In the genomic region with DNA sequence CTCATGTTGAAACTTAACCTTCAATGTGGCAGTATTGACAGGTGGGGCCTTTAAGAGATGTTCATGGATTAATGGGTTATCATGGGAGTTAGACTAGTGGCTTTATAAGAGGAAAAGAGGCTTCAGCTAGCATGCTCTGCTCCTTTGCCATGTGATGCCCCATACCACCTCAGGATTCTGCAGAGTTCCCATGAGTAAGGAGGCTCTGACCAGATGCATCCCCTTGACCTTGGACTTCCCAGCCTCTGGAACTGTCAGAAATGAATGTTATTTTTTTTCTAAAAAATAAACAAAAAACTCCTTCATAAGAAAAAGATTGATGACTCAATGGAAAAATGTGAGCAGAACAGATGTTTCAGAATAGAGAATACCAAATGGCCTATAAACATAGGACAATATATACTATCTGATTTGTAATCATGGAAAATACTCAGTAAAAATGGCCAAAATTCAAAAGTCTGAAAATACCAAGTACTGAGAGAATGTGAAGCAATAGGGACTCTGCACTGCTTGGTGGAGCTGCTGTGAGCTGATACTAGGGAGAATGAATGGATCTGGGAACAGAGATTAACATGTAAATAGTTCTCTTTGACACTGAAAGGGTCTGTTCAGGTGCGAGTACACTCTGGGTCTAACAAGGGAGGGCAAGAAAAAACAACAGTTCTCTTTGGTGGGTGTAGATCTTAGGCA, we compare ENCODE assay signal across 1 cellular context.
TF ChIP-seq lines count a peak whose summit lies in the region.

No MANE protein-coding gene starts in this region.

TF ChIP-seq in GM23338, 12 proteins besides CTCF, POLR2A, EP300 and RAD21 (continued from another document):
- TF ChIP-seq ZNF462 (CRISPR knock-in tag; IDR thresholded peaks at IDR 0.05): no peak
- no peak for TF ChIP-seq REST (IDR thresholded peaks at IDR 0.05; ENCODE audit: unreplicated experiment)
- TF ChIP-seq ZNF114 (CRISPR knock-in tag; IDR thresholded peaks at IDR 0.05): no peak
- TF ChIP-seq EZH2phosphoT487 (IDR thresholded peaks at IDR 0.05; ENCODE audit: unreplicated experiment): no peak
- no peak for TF ChIP-seq ETS1 (IDR thresholded peaks at IDR 0.05)
- TF ChIP-seq EZH2 (IDR thresholded peaks at IDR 0.05; ENCODE audit: low read depth, unreplicated experiment): no peak
- TF ChIP-seq NANOG (IDR thresholded peaks at IDR 0.05; ENCODE audit: borderline replicate concordance): no peak
- TF ChIP-seq STAT1 (IDR thresholded peaks at IDR 0.05; ENCODE audit: unreplicated experiment): no peak
- no peak for TF ChIP-seq ZNF331 (CRISPR knock-in tag; IDR thresholded peaks at IDR 0.05; ENCODE audit: low read depth)
